In genomic region chr6:52498538-52499017, GRCh38 we compare ENCODE assay signal across 2 cellular contexts.
TF ChIP-seq lines count a peak whose summit lies in the region.

No MANE protein-coding gene starts in this region.

TF ChIP-seq in H1, 55 proteins besides CTCF, POLR2A, EP300 and RAD21 (continued from another document):
- TF ChIP-seq FOSL1 (IDR thresholded peaks at IDR 0.05; ENCODE audit: insufficient read depth, low read depth, low read length) (no peak), KDM1A (IDR thresholded peaks at IDR 0.05; ENCODE audit: borderline replicate concordance, low read length) (no peak), SP2 (IDR thresholded peaks at IDR 0.05; ENCODE audit: low read length) (no peak), SIN3A (conservative IDR thresholded peaks at IDR 0.05 in 1 of 2, IDR thresholded peaks at IDR 0.05 in 1 of 2; ENCODE audit: low read depth in 1 of 2, low read length in 2 of 2) (no peak), HDAC2 (IDR thresholded peaks at IDR 0.05; ENCODE audit: borderline replicate concordance in 1 of 2, low read depth in 2 of 2, low read length in 2 of 2) (no peak), SP1 (IDR thresholded peaks at IDR 0.05; ENCODE audit: low read depth, low read length) (no peak), TCF12 (IDR thresholded peaks at IDR 0.05; ENCODE audit: low read depth, low read length) (no peak), ASH2L (IDR thresholded peaks at IDR 0.05; ENCODE audit: low read length) (no peak)

TF ChIP-seq in GM23338, 12 proteins besides CTCF, POLR2A, EP300 and RAD21 (continued from another document):
- TF ChIP-seq REST (IDR thresholded peaks at IDR 0.05; ENCODE audit: unreplicated experiment) = no peak
- no peak for TF ChIP-seq ZNF462 (CRISPR knock-in tag; IDR thresholded peaks at IDR 0.05)
- no peak for TF ChIP-seq POLR2AphosphoS5 (IDR thresholded peaks at IDR 0.05; ENCODE audit: low read depth)
- TF ChIP-seq ETS1 (IDR thresholded peaks at IDR 0.05) = no peak
- TF ChIP-seq EZH2phosphoT487 (IDR thresholded peaks at IDR 0.05; ENCODE audit: unreplicated experiment) = no peak
- no peak for TF ChIP-seq NANOG (IDR thresholded peaks at IDR 0.05; ENCODE audit: borderline replicate concordance)
- no peak for TF ChIP-seq EZH2 (IDR thresholded peaks at IDR 0.05; ENCODE audit: low read depth, unreplicated experiment)
- no peak for TF ChIP-seq CREB1 (CRISPR knock-in tag; IDR thresholded peaks at IDR 0.05; ENCODE audit: low read depth)
- no peak for TF ChIP-seq ZNF331 (CRISPR knock-in tag; IDR thresholded peaks at IDR 0.05; ENCODE audit: low read depth)
- no peak for TF ChIP-seq STAT1 (IDR thresholded peaks at IDR 0.05; ENCODE audit: unreplicated experiment)
